In the genomic region with DNA sequence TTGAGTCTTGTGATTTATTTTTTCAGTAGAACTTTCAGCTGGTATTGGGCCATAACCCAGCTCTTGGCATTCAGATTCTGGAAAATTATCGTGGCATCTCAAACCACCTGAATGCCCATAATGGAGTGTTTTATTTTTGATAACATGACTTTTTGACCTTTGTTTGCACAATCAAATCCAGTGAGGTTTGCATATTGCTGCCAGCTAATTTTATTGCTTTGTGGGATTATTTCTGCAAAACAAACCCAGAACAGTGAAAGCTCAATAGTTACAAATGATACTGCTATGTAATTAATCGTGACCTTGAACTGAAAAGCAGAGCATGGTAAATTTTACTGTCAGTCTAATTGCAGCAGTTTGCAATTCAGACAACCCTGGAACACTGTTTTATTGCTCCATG, we compare ENCODE assay signal across 27 cellular contexts.
"Had no signal": no experiment of that assay in that cellular context is flagged by ENCODE, and none has a peak within 500 bp of the region (broad histone marks: within the 10 kb centered on the region; RNA-seq: fewer than 3 reads in every experiment).

No MANE protein-coding gene starts in this region.

- H3K4me1 ChIP-seq: foreskin keratinocyte, gastroesophageal sphincter, heart left ventricle, left lung, parathyroid adenoma, right lobe of liver, upper lobe of left lung had no signal

- H3K27ac Mint-ChIP-seq: mesothelial cell of epicardium; naive thymus-derived CD4-positive, alpha-beta T cell; nephron; neural progenitor cell; progenitor cell of endocrine pancreas had no signal

- H3K36me3 ChIP-seq: gastroesophageal sphincter, heart left ventricle, left lung, neural progenitor cell, right lobe of liver, thoracic aorta, tibial nerve, upper lobe of left lung had no signal

- H3K9me3 Mint-ChIP-seq: mesothelial cell of epicardium, nephron, neural progenitor cell had no signal

- H2AFZ ChIP-seq: hepatocyte, neural progenitor cell, parathyroid adenoma had no signal

- H3K36me3 Mint-ChIP-seq: mesothelial cell of epicardium; naive thymus-derived CD4-positive, alpha-beta T cell; neural progenitor cell had no signal

- H3K4me2 ChIP-seq: hepatocyte, neural progenitor cell, smooth muscle cell had no signal

- H3K27ac ChIP-seq: dorsolateral prefrontal cortex, foreskin keratinocyte, gastroesophageal sphincter, heart left ventricle, hepatocyte, left lung, neural progenitor cell, parathyroid adenoma, right lobe of liver, thoracic aorta, tibial nerve, upper lobe of left lung had no signal

- DNase-seq: dorsolateral prefrontal cortex; effector CD4-positive, alpha-beta T cell; foreskin keratinocyte; heart left ventricle; left cardiac atrium; left lung; mesenchymal stem cell; mucosa of descending colon; naive thymus-derived CD4-positive, alpha-beta T cell; right lobe of liver; stimulated activated CD4-positive, alpha-beta T cell treated with anti-CD3 and anti-CD28 coated beads, Interleukin-12 subunit alpha, Interleukin-12 subunit beta, amount 100 ng/mL, for 4 hours; stimulated activated CD4-positive, alpha-beta T cell treated with anti-CD3 and anti-CD28 coated beads, Interleukin-1b, Interleukin-23, amount 100 ng/mL, for 48 hours; stimulated activated CD4-positive, alpha-beta T cell treated with anti-CD3 and anti-CD28 coated beads, Interleukin-4, amount 100 ng/mL, for 1 hour; stimulated activated CD8-positive, alpha-beta memory T cell treated with anti-CD3 and anti-CD28 coated beads, Interleukin-4, amount 100 ng/mL, for 48 hours; stimulated activated naive CD8-positive, alpha-beta T cell treated with anti-CD3 and anti-CD28 coated beads, Interleukin-15, Interleukin-2, amounts not matched to agents 100 U/mL and 50 U/mL, for 24 hours; substantia nigra; upper lobe of left lung had no signal

- H3K27me3 ChIP-seq: dorsolateral prefrontal cortex, foreskin keratinocyte, gastroesophageal sphincter, heart left ventricle, hepatocyte, left lung, neural progenitor cell, right lobe of liver, tibial nerve, upper lobe of left lung had no signal

- H3K27me3 Mint-ChIP-seq: naive thymus-derived CD4-positive, alpha-beta T cell; progenitor cell of endocrine pancreas had no signal

- H3K4me1 Mint-ChIP-seq: naive thymus-derived CD4-positive, alpha-beta T cell had no signal

- ATAC-seq: foreskin keratinocyte; gastroesophageal sphincter; heart left ventricle; left cardiac atrium; left lung; mucosa of descending colon; naive thymus-derived CD4-positive, alpha-beta T cell; right lobe of liver; stimulated activated naive CD8-positive, alpha-beta T cell treated with anti-CD3 and anti-CD28 coated beads, Interleukin-15, Interleukin-2, amounts not matched to agents 100 U/mL and 50 U/mL, for 24 hours had no signal

- H3K4me3 ChIP-seq: dorsolateral prefrontal cortex, gastroesophageal sphincter, heart left ventricle, hepatocyte, left lung, mucosa of descending colon, neural progenitor cell, right lobe of liver, smooth muscle cell, thoracic aorta, tibial nerve, upper lobe of left lung had no signal

- H3K79me2 ChIP-seq: hepatocyte, parathyroid adenoma had no signal

- H3K9me3 ChIP-seq: gastroesophageal sphincter, heart left ventricle, left lung, mucosa of descending colon, right lobe of liver, thoracic aorta, tibial nerve, upper lobe of left lung had no signal

- H3K9ac ChIP-seq: neural progenitor cell, parathyroid adenoma had no signal

- H3K4me3 Mint-ChIP-seq: mesothelial cell of epicardium; naive thymus-derived CD4-positive, alpha-beta T cell; neural progenitor cell had no signal
